Comparison of ENCODE assay signal across 16 cellular contexts in genomic region chr2:171124512-171124911, GRCh38. TPM values are rescaled to one million over a fixed set of nuclear protein-coding genes. Genes with fewer than 3 reads are reported as not detected.
DNase-seq lines count a peak whose midpoint lies in the region; TF ChIP-seq lines count a peak whose summit lies in the region.
"Had no signal": no experiment of that assay in that cellular context is flagged by ENCODE, and none has a peak within 500 bp of the region (broad histone marks: within the 10 kb centered on the region; RNA-seq: fewer than 3 reads in every experiment).

No MANE protein-coding gene starts in this region.

- no peak for DNase-seq in cardiac muscle cell (ENCODE audit: low read depth in 1 of 2, low spot score in 1 of 2)
- DNase-seq in left ventricle myocardium inferior: no peak
- DNase-seq in activated T-cell treated with anti-CD3 and anti-CD28 coated beads, Interleukin-2, amount 50 U/mL, for 48 hours: no peak
- no peak for DNase-seq in NCI-H524 treated with DMSO at 0.1 percent for 48 hours (lab: John Stamatoyannopoulos, UW)
- no peak for DNase-seq in AG08395 (ENCODE audit: low spot score)
- no peak for DNase-seq in ovary
- DNase-seq: COR-L47, HCEC 1CT, NCI-H2029, NCI-H226, NCI-H82, Right ventricle myocardium superior had no signal

- no peak for TF ChIP-seq POLR2A in ovary (IDR thresholded peaks at IDR 0.05)

- 62 to 70% (median 67%) methylated on average over 2 of the region's 2 CpGs for WGBS in ovary, 3 donors

- H3K4me1 ChIP-seq in cardiac muscle cell (ENCODE audit: low read depth): peaks cover 6% of the 10 kb centered on the region
- H3K4me1 ChIP-seq in left ventricle myocardium inferior: peaks cover 22% of the 10 kb centered on the region
- no peaks in the 10 kb centered on the region for H3K4me1 ChIP-seq in HEK293 (ENCODE audit: control insufficient read depth, insufficient read depth, low read length)
- H3K4me1 ChIP-seq in ovary (ENCODE audit: insufficient read depth): no peaks in the 10 kb centered on the region

- H3K4me3 ChIP-seq in cardiac muscle cell: no peak overlapping the region
- no peak overlapping the region for H3K4me3 ChIP-seq in left ventricle myocardium inferior
- H3K4me3 ChIP-seq in HEK293 (ENCODE audit: low read depth, low read length): no peak overlapping the region
- H3K4me3 ChIP-seq in ovary: no peak overlapping the region
- H3K4me3 ChIP-seq: SK-N-MC had no signal

- TF ChIP-seq CTCF in cardiac muscle cell (IDR thresholded peaks at IDR 0.05; ENCODE audit: low read depth, low read length) (no peak), left ventricle myocardium inferior (IDR thresholded peaks at IDR 0.05; ENCODE audit: borderline replicate concordance) (no peak), HEK293 (tag by site-specific recombination; IDR thresholded peaks at IDR 0.05) (no peak), VCaP (conservative IDR thresholded peaks at IDR 0.05) (no peak), ovary (IDR thresholded peaks at IDR 0.05) (no peak)

- no peak for TF ChIP-seq EP300 in ovary (IDR thresholded peaks at IDR 0.05)

- H3K9me3 ChIP-seq in cardiac muscle cell (ENCODE audit: low read depth): peaks cover 2% of the 10 kb centered on the region
- H3K9me3 ChIP-seq in left ventricle myocardium inferior (replicated peaks): no peaks in the 10 kb centered on the region
- H3K9me3 ChIP-seq in HEK293 (ENCODE audit: control insufficient read depth, insufficient read depth, low read depth, low read length): no peaks in the 10 kb centered on the region
- H3K9me3 ChIP-seq in ovary: no peaks in the 10 kb centered on the region

- intact Hi-C loops in left ventricle myocardium inferior (cut with micrococcal nuclease): no loop called here
- intact Hi-C loops in ovary (cut with DNase I): no loop called here

- H3K27me3 ChIP-seq in cardiac muscle cell (no peaks in the 10 kb centered on the region), left ventricle myocardium inferior (ENCODE audit: low read depth) (no peaks in the 10 kb centered on the region), ovary (no peaks in the 10 kb centered on the region)

- H3K27ac ChIP-seq in cardiac muscle cell (peak overlapping the region; percentile 53), left ventricle myocardium inferior (replicated peaks) (no peak overlapping the region), HEK293 (ENCODE audit: extremely low read depth, low read depth, low read length) (no peak overlapping the region), VCaP (peak overlapping the region; percentile 18; the same call in 1 of the 2 replicates), ovary (no peak overlapping the region)
- H3K27ac ChIP-seq: HL-60, SK-N-MC had no signal

- H3K36me3 ChIP-seq in cardiac muscle cell (no peaks in the 10 kb centered on the region), left ventricle myocardium inferior (no peaks in the 10 kb centered on the region), HEK293 (ENCODE audit: control insufficient read depth in 2 of 2, insufficient read depth in 1 of 2, low read length in 2 of 2) (no peaks in the 10 kb centered on the region), ovary (no peaks in the 10 kb centered on the region)

- CTCF ChIA-PET in HEK293 (lab: Yijun Ruan, JAX): interaction anchor here (1.0 to 1.5 kb wide), 3 partner anchors 9 to 196 kb away, joined by 4 to 6 read pairs (median 5); partner anchors contain the start of gene GORASP2

- POLR2A ChIA-PET in HEK293 (lab: Yijun Ruan, JAX): no interaction called here

TF ChIP-seq in HEK293, 187 proteins besides CTCF, POLR2A, EP300 and RAD21:
- TF ChIP-seq SETDB1 (IDR thresholded peaks at IDR 0.05; ENCODE audit: insufficient read length, low read length): peak; percentile 33
- no peak for TF ChIP-seq ZNF423 (tag by site-specific recombination; IDR thresholded peaks at IDR 0.05)
- no peak for TF ChIP-seq ZNF10 (tag by site-specific recombination; IDR thresholded peaks at IDR 0.05)
- 0 out of 2 replicates have a peak, but pooled peaks have one; percentile 18 for TF ChIP-seq ZNF600 (tag by site-specific recombination; IDR thresholded peaks at IDR 0.05)
- TF ChIP-seq ZSCAN5A (tag by site-specific recombination; IDR thresholded peaks at IDR 0.05): no peak
- TF ChIP-seq ZNF785 (tag by site-specific recombination; IDR thresholded peaks at IDR 0.05): no peak
- TF ChIP-seq TRIM28 (IDR thresholded peaks at IDR 0.05; ENCODE audit: borderline replicate concordance, low read length): peak; percentile 12; the same call in 1 of the 2 replicates
- no peak for TF ChIP-seq GLIS1 (tag by site-specific recombination; IDR thresholded peaks at IDR 0.05)
- TF ChIP-seq PRDM6 (tag by site-specific recombination; IDR thresholded peaks at IDR 0.05): peak; percentile 77; the same call in 1 of the 2 replicates
- peak; percentile 41; the same call in 1 of the 2 replicates for TF ChIP-seq FEZF1 (tag by site-specific recombination; IDR thresholded peaks at IDR 0.05)
- no peak for TF ChIP-seq ZNF24 (tag by site-specific recombination; IDR thresholded peaks at IDR 0.05)
- TF ChIP-seq, protein P1, sequence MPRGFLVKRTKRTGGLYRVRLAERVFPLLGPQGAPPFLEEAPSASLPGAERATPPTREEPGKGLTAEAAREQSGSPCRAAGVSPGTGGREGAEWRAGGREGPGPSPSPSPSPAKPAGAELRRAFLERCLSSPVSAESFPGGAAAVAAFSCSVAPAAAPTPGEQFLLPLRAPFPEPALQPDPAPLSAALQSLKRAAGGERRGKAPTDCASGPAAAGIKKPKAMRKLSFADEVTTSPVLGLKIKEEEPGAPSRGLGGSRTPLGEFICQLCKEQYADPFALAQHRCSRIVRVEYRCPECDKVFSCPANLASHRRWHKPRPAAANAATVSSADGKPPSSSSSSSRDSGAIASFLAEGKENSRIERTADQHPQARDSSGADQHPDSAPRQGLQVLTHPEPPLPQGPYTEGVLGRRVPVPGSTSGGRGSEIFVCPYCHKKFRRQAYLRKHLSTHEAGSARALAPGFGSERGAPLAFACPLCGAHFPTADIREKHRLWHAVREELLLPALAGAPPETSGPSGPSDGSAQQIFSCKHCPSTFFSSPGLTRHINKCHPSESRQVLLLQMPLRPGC (tag by site-specific recombination; IDR thresholded peaks at IDR 0.05): no peak
- TF ChIP-seq ZNF510 (tag by site-specific recombination; IDR thresholded peaks at IDR 0.05; ENCODE audit: insufficient replicate concordance): peak; percentile 90

RNA-seq across cellular contexts. Expression of gene TLK1, which starts 36.2 kb away (rescaled TPM):
- total RNA-seq in cardiac muscle cell (12.8 and 29.2 TPM in 2 replicates), left ventricle myocardium inferior (26.3 TPM), ovary (10 to 100 TPM; 26.3 to 77.4 (median 62.8) TPM)
- polyA plus RNA-seq in cardiac muscle cell (10.1 and 21.2 TPM in 2 replicates), ovary (10 to 100 TPM; 15.9 to 24.6 TPM)

Comparison
In these comparisons a context has a peak if more than half of its experiments do, and no peak if none do; other contexts are left out.
1. H3K27ac ChIP-seq: peak in cardiac muscle cell (single experiment) and VCaP (single experiment); none in left ventricle myocardium inferior (single experiment), HEK293 (single experiment) and ovary (0 of 2).